Comparison of ENCODE assay signal across 13 cellular contexts in the genomic region with DNA sequence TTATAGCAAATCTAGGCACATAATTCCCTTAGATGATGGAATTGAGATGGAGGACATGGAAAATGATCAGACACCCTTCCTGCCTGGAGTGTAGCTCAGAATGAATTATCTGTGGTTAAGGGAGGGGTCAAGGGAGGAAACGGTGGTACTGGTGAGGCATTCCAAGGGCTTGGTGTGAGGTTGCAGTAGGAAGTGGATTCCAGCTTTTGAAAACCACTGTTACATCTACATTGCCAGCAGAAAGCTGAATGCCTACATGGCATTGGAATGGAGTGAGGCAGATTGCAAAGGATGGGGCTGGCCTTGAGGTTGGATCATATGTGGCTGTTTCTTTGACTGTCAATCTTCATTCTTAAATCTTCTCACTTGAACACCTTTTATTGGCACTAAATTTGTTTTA.
DNase-seq lines count a peak whose midpoint lies in the region; TF ChIP-seq lines count a peak whose summit lies in the region.
"Had no signal": no experiment of that assay in that cellular context is flagged by ENCODE, and none has a peak within 500 bp of the region (broad histone marks: within the 10 kb centered on the region; RNA-seq: fewer than 3 reads in every experiment).

No MANE protein-coding gene starts in this region.

- no peak for TF ChIP-seq CTCF in AG04450 (IDR thresholded peaks at IDR 0.05; ENCODE audit: low read depth, low read length)

- in situ Hi-C loops in HAP-1 (cut with MboI; ENCODE audit: low sequenced_read_pairs), result no loop called here

- H3K4me3 ChIP-seq in AG04450 (ENCODE audit: low read depth, low read length) (no peak overlapping the region), HAP-1 (no peak overlapping the region)
- H3K4me3 ChIP-seq: SK-N-MC, upper lobe of left lung had no signal

- peak overlapping the region; percentile 76 for H3K27ac ChIP-seq in AG04450 (ENCODE audit: low read depth, low read length)
- H3K27ac ChIP-seq: SK-N-MC, upper lobe of left lung had no signal

- H3K27me3 ChIP-seq in AG04450 (ENCODE audit: control insufficient read depth, insufficient read depth, low read length) (no peaks in the 10 kb centered on the region), HAP-1 (ENCODE audit: low read depth) (no peaks in the 10 kb centered on the region)
- H3K27me3 ChIP-seq: upper lobe of left lung had no signal

- no peaks in the 10 kb centered on the region for H3K4me1 ChIP-seq in HAP-1

- H3K9me3 ChIP-seq in AG04450 (ENCODE audit: control insufficient read depth, insufficient read depth, low read length), result no peaks in the 10 kb centered on the region
- no peaks in the 10 kb centered on the region for H3K9me3 ChIP-seq in HAP-1
- H3K9me3 ChIP-seq: upper lobe of left lung had no signal

- DNase-seq in AG04450 (ENCODE audit: low read depth, low spot score), result peak; percentile 61
- DNase-seq in HS-27A (ENCODE audit: low read depth), result peak; percentile 99
- DNase-seq in amniotic stem cell (lab: John Stamatoyannopoulos, UW), result peak; percentile 51
- DNase-seq in iris pigment epithelial cell (ENCODE audit: low read depth), result peak; percentile 86
- DNase-seq in HAP-1 (ENCODE audit: low spot score in 2 of 2), result no peak
- no peak for DNase-seq in activated CD4-positive, CD25-positive, alpha-beta regulatory T cell treated with anti-CD3 and anti-CD28 coated beads, Interleukin-2, amount 50 U/mL, for 72 hours
- DNase-seq in NCI-H524 (lab: John Stamatoyannopoulos, UW), result no peak
- no peak for DNase-seq in HK-2 (ENCODE audit: unreplicated experiment)
- DNase-seq: activated T-cell treated with anti-CD3 and anti-CD28 coated beads, Interleukin-2, amount 50 U/mL, for 1 hour; NCI-H2029 treated with DMSO at 0.1 percent for 48 hours; NK-92 treated with Interleukin-12 subunit alpha and Interleukin-12 subunit beta, amount 100 ng/mL, for 24 hours; upper lobe of left lung had no signal

- CTCF ChIA-PET in AG04450 (lab: Charles Lee), result interaction anchor here (0.8 to 1.8 kb wide), 4 partner anchors 18 to 167 kb away, joined by 3 to 7 read pairs (median 4); no protein-coding TSS in a partner anchor

- H3K36me3 ChIP-seq in HAP-1 (replicated peaks), result no peaks in the 10 kb centered on the region
- H3K36me3 ChIP-seq: upper lobe of left lung had no signal

- POLR2A ChIA-PET in AG04450 (lab: Yijun Ruan, JAX), result interaction anchor here (0.5 to 0.9 kb wide), 3 partner anchors 9 to 72 kb away, joined by 4 to 5 read pairs (median 4); no protein-coding TSS in a partner anchor

Comparison
In these comparisons a context has a peak if more than half of its experiments do, and no peak if none do; other contexts are left out.
1. DNase-seq: peak in AG04450 (single experiment), HS-27A (single experiment), amniotic stem cell (single experiment) and iris pigment epithelial cell (single experiment); none in HAP-1 (0 of 2), activated CD4-positive, CD25-positive, alpha-beta regulatory T cell treated with anti-CD3 and anti-CD28 coated beads, Interleukin-2, amount 50 U/mL, for 72 hours (single experiment), NCI-H524 (0 of 2) and HK-2 (single experiment).